12 cellular contexts compared by ENCODE assay signal in the genomic region with DNA sequence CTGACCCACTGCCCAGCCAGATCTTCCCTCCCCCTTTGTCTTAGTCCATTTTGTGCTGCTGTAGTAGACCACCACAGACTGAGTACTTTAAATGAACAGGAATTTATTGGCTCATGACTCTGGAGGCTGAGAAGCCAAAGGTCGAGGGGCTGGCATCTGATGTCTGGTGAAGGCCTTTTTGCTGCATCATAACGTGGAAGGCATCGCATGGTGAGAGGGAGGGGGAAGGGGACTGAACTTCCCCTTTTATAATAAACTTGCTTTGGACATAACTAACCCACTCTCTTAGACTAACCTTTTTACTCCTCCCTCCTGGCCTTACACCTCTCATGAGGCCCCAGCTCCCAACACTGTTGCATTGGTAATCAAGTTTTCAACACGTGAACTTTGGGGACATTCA.
DNase-seq lines count a peak whose midpoint lies in the region; TF ChIP-seq lines count a peak whose summit lies in the region.
"Had no signal": no experiment of that assay in that cellular context is flagged by ENCODE, and none has a peak within 500 bp of the region (broad histone marks: within the 10 kb centered on the region; RNA-seq: fewer than 3 reads in every experiment).

No MANE protein-coding gene starts in this region.

- no peaks in the 10 kb centered on the region for H3K9me3 ChIP-seq in OCI-LY3 (ENCODE audit: insufficient read depth, low read length)
- H3K9me3 ChIP-seq: thyroid gland had no signal

- H2AFZ ChIP-seq in OCI-LY3 (ENCODE audit: low read depth, low read length): 0 out of 2 replicates have a peak overlapping the region, but pooled peaks have one; percentile 24

- H3K36me3 ChIP-seq in OCI-LY3 (replicated peaks; ENCODE audit: low read depth, low read length): no peaks in the 10 kb centered on the region
- H3K36me3 ChIP-seq: thyroid gland had no signal

- peaks cover 45% of the 10 kb centered on the region for H3K4me1 ChIP-seq in OCI-LY3 (ENCODE audit: low read length)

- TF ChIP-seq CTCF in OCI-LY3 (IDR thresholded peaks at IDR 0.05; ENCODE audit: low read depth, low read length) (no peak), GM10266 (IDR thresholded peaks at IDR 0.05; ENCODE audit: control insufficient read depth, insufficient read depth, low read depth, missing control alignments) (no peak)

- H3K4me3 Mint-ChIP-seq in activated naive CD4-positive, alpha-beta T cell treated with anti-CD3 and anti-CD28 coated beads, Interleukin-2, amount 50 U/mL, for 24 hours: peak overlapping the region; percentile 75
- H3K4me3 Mint-ChIP-seq: activated CD4-positive, alpha-beta T cell treated with anti-CD3 and anti-CD28 coated beads, Interleukin-2, amount 10 ng/mL, durations not matched to agents 7 days and 5 days had no signal

- peak overlapping the region; percentile 98 for H3K4me2 ChIP-seq in OCI-LY3 (ENCODE audit: low read length)

- no peak for DNase-seq in activated naive CD4-positive, alpha-beta T cell treated with Interleukin-2 at 50 U/mL for 16 hours
- DNase-seq in germinal center (ENCODE audit: low spot score) (peak; percentile 25), NCI-H1048 (lab: John Stamatoyannopoulos, UW) (no peak), SHP77 (lab: John Stamatoyannopoulos, UW) (no peak), GM10266 (ENCODE audit: extremely low spot score) (no peak)
- DNase-seq: activated CD4-positive, alpha-beta T cell treated with anti-CD3 and anti-CD28 coated beads, Interleukin-2, amount 10 ng/mL, durations not matched to agents 7 days and 5 days; NCI-H2029; thyroid gland had no signal

- H3K27me3 ChIP-seq in OCI-LY3 (ENCODE audit: low read depth, low read length): no peaks in the 10 kb centered on the region
- H3K27me3 ChIP-seq: thyroid gland had no signal

- H3K4me1 Mint-ChIP-seq in activated naive CD4-positive, alpha-beta T cell treated with anti-CD3 and anti-CD28 coated beads, Interleukin-2, amount 50 U/mL, for 24 hours: peaks cover 81% of the 10 kb centered on the region

- H3K27ac ChIP-seq in OCI-LY3 (ENCODE audit: low read length): peak overlapping the region; percentile 91
- peak overlapping the region; percentile 69 for H3K27ac ChIP-seq in temporal lobe (ENCODE audit: low read depth, low read length)
- H3K27ac ChIP-seq: RWPE1, thyroid gland had no signal

- H3K79me2 ChIP-seq in OCI-LY3 (ENCODE audit: low read length): peaks cover 97% of the 10 kb centered on the region

- peak overlapping the region; percentile 70 for H3K9ac ChIP-seq in OCI-LY3 (ENCODE audit: low read length)

- peaks cover 11% of the 10 kb centered on the region for H3K36me3 Mint-ChIP-seq in activated naive CD4-positive, alpha-beta T cell treated with anti-CD3 and anti-CD28 coated beads, Interleukin-2, amount 50 U/mL, for 24 hours

- peak overlapping the region; percentile 66 for H3K4me3 ChIP-seq in OCI-LY3 (ENCODE audit: low read length)
- H3K4me3 ChIP-seq: thyroid gland had no signal

- H4K20me1 ChIP-seq in OCI-LY3 (ENCODE audit: insufficient read depth, low read length): peaks cover 89% of the 10 kb centered on the region

- H3K27ac Mint-ChIP-seq in activated naive CD4-positive, alpha-beta T cell treated with anti-CD3 and anti-CD28 coated beads, Interleukin-2, amount 50 U/mL, for 24 hours: peak overlapping the region; percentile 87
- H3K27ac Mint-ChIP-seq: activated CD4-positive, alpha-beta T cell treated with anti-CD3 and anti-CD28 coated beads, Interleukin-2, amount 10 ng/mL, durations not matched to agents 7 days and 5 days had no signal

- H3K9me3 Mint-ChIP-seq in activated naive CD4-positive, alpha-beta T cell treated with anti-CD3 and anti-CD28 coated beads, Interleukin-2, amount 50 U/mL, for 24 hours: no peaks in the 10 kb centered on the region
- H3K9me3 Mint-ChIP-seq: activated CD4-positive, alpha-beta T cell treated with anti-CD3 and anti-CD28 coated beads, Interleukin-2, amount 10 ng/mL, durations not matched to agents 7 days and 5 days had no signal

- no peaks in the 10 kb centered on the region for H3K27me3 Mint-ChIP-seq in activated naive CD4-positive, alpha-beta T cell treated with anti-CD3 and anti-CD28 coated beads, Interleukin-2, amount 50 U/mL, for 24 hours
- H3K27me3 Mint-ChIP-seq: activated CD4-positive, alpha-beta T cell treated with anti-CD3 and anti-CD28 coated beads, Interleukin-2, amount 10 ng/mL, durations not matched to agents 7 days and 5 days had no signal
